In genomic region chr6:4670824-4671409, GRCh38 we compare ENCODE assay signal across 25 cellular contexts.
"Had no signal": no experiment of that assay in that cellular context is flagged by ENCODE, and none has a peak within 500 bp of the region (broad histone marks: within the 10 kb centered on the region; RNA-seq: fewer than 3 reads in every experiment).

No MANE protein-coding gene starts in this region.

- H3K4me1 Mint-ChIP-seq: activated B cell treated with CpG ODN at 0.5 μM for 24 hours; activated CD4-positive, alpha-beta T cell treated with anti-CD3 and anti-CD28 coated beads, Interleukin-2, amount 10 ng/mL, durations not matched to agents 24 days and 14 days; activated CD8-positive, alpha-beta memory T cell treated with anti-CD3 and anti-CD28 coated beads, Interleukin-2, amount 10 ng/mL, durations not matched to agents 7 days and 5 days; activated naive CD4-positive, alpha-beta T cell treated with anti-CD3 and anti-CD28 coated beads, Interleukin-2, amount 50 U/mL, for 24 hours had no signal

- H2AFZ ChIP-seq: PC-9 had no signal

- DNase-seq: activated B cell treated with CpG ODN at 0.5 μM for 24 hours; activated CD4-positive, alpha-beta T cell treated with anti-CD3 and anti-CD28 coated beads for 1 hour; activated CD4-positive, alpha-beta T cell treated with anti-CD3 and anti-CD28 coated beads, Interleukin-2, amount 10 ng/mL, durations not matched to agents 24 days and 14 days; activated CD4-positive, alpha-beta T cell treated with anti-CD3 and anti-CD28 coated beads, Interleukin-2, amount 50 U/mL, for 48 hours; activated CD8-positive, alpha-beta memory T cell treated with anti-CD3 and anti-CD28 coated beads, Interleukin-2, amount 10 ng/mL, durations not matched to agents 7 days and 5 days; activated effector memory CD4-positive, alpha-beta T cell treated with Interleukin-2 at 50 U/mL for 16 hours; activated naive CD4-positive, alpha-beta T cell; activated T-cell treated with anti-CD3 and anti-CD28 coated beads, Interleukin-2, amount 50 U/mL, for 24 hours; aorta; KG1; MG63; MV-4-11; NCI-H1092 treated with DMSO at 0.1 percent for 48 hours; NCI-H1436 treated with DMSO at 0.1 percent for 48 hours; NCI-H187; NCI-H2081; NCI-H510A treated with DMSO at 0.1 percent for 48 hours; NCI-H69; PC-9; SIG-M5; T-helper 2 cell; T1000 had no signal

- H3K27me3 ChIP-seq: cardiac muscle cell, MG63 had no signal

- H3K36me3 ChIP-seq: cardiac muscle cell, MG63 had no signal

- H3K36me3 Mint-ChIP-seq: activated CD8-positive, alpha-beta memory T cell treated with anti-CD3 and anti-CD28 coated beads, Interleukin-2, amount 10 ng/mL, durations not matched to agents 7 days and 5 days; activated naive CD4-positive, alpha-beta T cell treated with anti-CD3 and anti-CD28 coated beads, Interleukin-2, amount 50 U/mL, for 24 hours had no signal

- H3K4me3 ChIP-seq: cardiac muscle cell, MG63, PC-9 had no signal

- H3K9me3 Mint-ChIP-seq: activated B cell treated with CpG ODN at 0.5 μM for 24 hours; activated CD4-positive, alpha-beta T cell treated with anti-CD3 and anti-CD28 coated beads, Interleukin-2, amount 10 ng/mL, durations not matched to agents 24 days and 14 days; activated naive CD4-positive, alpha-beta T cell treated with anti-CD3 and anti-CD28 coated beads, Interleukin-2, amount 50 U/mL, for 24 hours; activated T-cell treated with anti-CD3 and anti-CD28 coated beads, Interleukin-2, amount 50 U/mL, for 24 hours; activated T-helper 1 cell treated with anti-CD3 and anti-CD28 coated beads, Interleukin-12 subunit alpha, Interleukin-12 subunit beta, Interleukin-2, Interleukin-4 antibody, amounts not matched to agents 30 ng/mL and 10 ng/mL and 1 ng/mL, durations not matched to agents 14 hours and 24 hours and 36 hours had no signal

- H3K9me3 ChIP-seq: MG63 had no signal

- H3K27ac ChIP-seq: cardiac muscle cell, PC-9 had no signal

- H3K4me3 Mint-ChIP-seq: activated B cell treated with CpG ODN at 0.5 μM for 24 hours; activated CD4-positive, alpha-beta T cell treated with anti-CD3 and anti-CD28 coated beads, Interleukin-2, amount 10 ng/mL, durations not matched to agents 24 days and 14 days; activated CD8-positive, alpha-beta memory T cell treated with anti-CD3 and anti-CD28 coated beads, Interleukin-2, amount 10 ng/mL, durations not matched to agents 7 days and 5 days; activated naive CD4-positive, alpha-beta T cell treated with anti-CD3 and anti-CD28 coated beads, Interleukin-2, amount 50 U/mL, for 24 hours; activated T-cell treated with anti-CD3 and anti-CD28 coated beads, Interleukin-2, amount 50 U/mL, for 24 hours; activated T-helper 1 cell treated with anti-CD3 and anti-CD28 coated beads, Interleukin-12 subunit alpha, Interleukin-12 subunit beta, Interleukin-2, Interleukin-4 antibody, amounts not matched to agents 30 ng/mL and 10 ng/mL and 1 ng/mL, durations not matched to agents 14 hours and 24 hours and 36 hours had no signal

- ATAC-seq: activated CD8-positive, alpha-beta memory T cell treated with anti-CD3 and anti-CD28 coated beads, Interleukin-2, amount 10 ng/mL, durations not matched to agents 7 days and 5 days had no signal

- H3K4me2 ChIP-seq: PC-9 had no signal

- H3K27me3 Mint-ChIP-seq: activated CD8-positive, alpha-beta memory T cell treated with anti-CD3 and anti-CD28 coated beads, Interleukin-2, amount 10 ng/mL, durations not matched to agents 7 days and 5 days; activated naive CD4-positive, alpha-beta T cell treated with anti-CD3 and anti-CD28 coated beads, Interleukin-2, amount 50 U/mL, for 24 hours; activated T-cell treated with anti-CD3 and anti-CD28 coated beads, Interleukin-2, amount 50 U/mL, for 24 hours had no signal

- H3K27ac Mint-ChIP-seq: activated B cell treated with CpG ODN at 0.5 μM for 24 hours; activated CD4-positive, alpha-beta T cell treated with anti-CD3 and anti-CD28 coated beads, Interleukin-2, amount 10 ng/mL, durations not matched to agents 24 days and 14 days; activated CD8-positive, alpha-beta memory T cell treated with anti-CD3 and anti-CD28 coated beads, Interleukin-2, amount 10 ng/mL, durations not matched to agents 7 days and 5 days; activated naive CD4-positive, alpha-beta T cell treated with anti-CD3 and anti-CD28 coated beads, Interleukin-2, amount 50 U/mL, for 24 hours; activated T-cell treated with anti-CD3 and anti-CD28 coated beads, Interleukin-2, amount 50 U/mL, for 24 hours; activated T-helper 1 cell treated with anti-CD3 and anti-CD28 coated beads, Interleukin-12 subunit alpha, Interleukin-12 subunit beta, Interleukin-2, Interleukin-4 antibody, amounts not matched to agents 30 ng/mL and 10 ng/mL and 1 ng/mL, durations not matched to agents 14 hours and 24 hours and 36 hours had no signal
